ENCODE assay signal across 21 cellular contexts in the genomic region with DNA sequence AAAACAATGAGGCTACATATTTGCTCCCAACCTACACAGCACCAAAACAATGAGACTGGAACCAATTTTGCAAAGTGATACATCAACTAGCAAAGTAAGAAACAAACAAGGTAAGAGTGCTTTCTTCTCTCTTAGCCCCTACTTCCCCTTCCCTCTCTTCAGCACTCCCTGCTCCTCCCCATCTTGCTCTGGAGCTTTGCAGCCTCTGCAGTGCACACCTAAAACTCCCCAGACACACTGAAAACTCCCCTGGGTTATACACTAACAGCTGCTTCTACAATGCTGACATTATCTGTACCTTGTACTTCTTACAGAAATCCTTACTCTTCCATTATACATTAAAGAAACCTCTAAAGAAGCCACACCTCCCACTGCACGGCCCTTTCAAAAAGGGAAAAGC.
DNase-seq lines count a peak whose midpoint lies in the region; ATAC-seq, FAIRE-seq and TF ChIP-seq lines count a peak whose summit lies in the region.
"Had no signal": no experiment of that assay in that cellular context is flagged by ENCODE, and none has a peak within 500 bp of the region (broad histone marks: within the 10 kb centered on the region; RNA-seq: fewer than 3 reads in every experiment).

No MANE protein-coding gene starts in this region.

- H3K4me2 ChIP-seq in GM23248 (ENCODE audit: unreplicated experiment): peak overlapping the region; percentile 95

- H3K27me3 ChIP-seq in ACC112 (ENCODE audit: insufficient read depth, low read length) (no peaks in the 10 kb centered on the region), GM23248 (replicated peaks; ENCODE audit: insufficient read depth) (no peaks in the 10 kb centered on the region), pancreas (no peaks in the 10 kb centered on the region)
- H3K27me3 ChIP-seq: esophagus squamous epithelium, spleen had no signal

- H3K4me3 ChIP-seq in ACC112 (ENCODE audit: low read depth, low read length): peak overlapping the region; percentile 22
- no peak overlapping the region for H3K4me3 ChIP-seq in GM23248
- no peak overlapping the region for H3K4me3 ChIP-seq in pancreas
- H3K4me3 ChIP-seq: esophagus squamous epithelium, spleen had no signal

- FAIRE-seq in pancreas (lab: Jason Lieb, UNC): no peak

- no peaks in the 10 kb centered on the region for H3K27me3 Mint-ChIP-seq in activated naive CD8-positive, alpha-beta T cell
- no peaks in the 10 kb centered on the region for H3K27me3 Mint-ChIP-seq in naive thymus-derived CD8-positive, alpha-beta T cell

- H3K36me3 ChIP-seq in ACC112 (ENCODE audit: insufficient read depth, low read length) (no peaks in the 10 kb centered on the region), GM23248 (ENCODE audit: low read depth) (no peaks in the 10 kb centered on the region), pancreas (no peaks in the 10 kb centered on the region)
- H3K36me3 ChIP-seq: esophagus squamous epithelium, spleen had no signal

- no peak for TF ChIP-seq CTCF in pancreas (IDR thresholded peaks at IDR 0.05)

- no peak overlapping the region for H3K4me3 Mint-ChIP-seq in activated naive CD8-positive, alpha-beta T cell
- no peak overlapping the region for H3K4me3 Mint-ChIP-seq in naive thymus-derived CD8-positive, alpha-beta T cell
- H3K4me3 Mint-ChIP-seq: neural crest cell; T-helper 2 cell treated with Interferon-gamma antibody and Interleukin-4, amounts not matched to agents 5 μg/mL and 100 μg/mL, for 36 hours had no signal

- POLR2A ChIA-PET in naive thymus-derived CD8-positive, alpha-beta T cell (lab: Charles Lee): interaction anchor here (0.6 kb wide), 2 partner anchors 9 to 1277 kb away, joined by 3 to 8 read pairs; no protein-coding TSS in a partner anchor
- POLR2A ChIA-PET in HEK293T (lab: Yijun Ruan, JAX): interaction anchor here (0.9 kb wide), 1 partner anchor 23 kb away, joined by 3 read pairs; no protein-coding TSS in a partner anchor

- peaks cover 52% of the 10 kb centered on the region for H3K4me1 Mint-ChIP-seq in activated naive CD8-positive, alpha-beta T cell (ENCODE audit: low read depth)
- peaks cover 18 to 46% (median 42%) of the 10 kb centered on the region in 4 donors for H3K4me1 Mint-ChIP-seq in naive thymus-derived CD8-positive, alpha-beta T cell

- no peak overlapping the region for H2AFZ ChIP-seq in ACC112 (ENCODE audit: low read length, unreplicated experiment)
- H2AFZ ChIP-seq in GM23248: no peak overlapping the region

- H3K9me3 ChIP-seq in GM23248 (ENCODE audit: low read depth): no peaks in the 10 kb centered on the region
- H3K9me3 ChIP-seq in pancreas: no peaks in the 10 kb centered on the region
- H3K9me3 ChIP-seq: esophagus squamous epithelium, spleen had no signal

- peaks cover 97% of the 10 kb centered on the region for H3K79me2 ChIP-seq in ACC112 (ENCODE audit: control insufficient read depth, insufficient read depth, low read length, unreplicated experiment)
- peaks cover 100% of the 10 kb centered on the region for H3K79me2 ChIP-seq in GM23248 (ENCODE audit: insufficient read depth)

- CTCF ChIA-PET in HEK293T (lab: Yijun Ruan, JAX): interaction anchor here (0.7 kb wide), 1 partner anchor 27 kb away, joined by 3 read pairs; no protein-coding TSS in a partner anchor

- 90 to 100% methylated on average over 1 of the region's 1 CpG for WGBS in GM23248 (ENCODE audit: low coverage in 1 of 2, low lambda C conversion rate in 2 of 2, missing lambda C conversion rate in 2 of 2), 2 experiments
- WGBS in pancreas, 2 donors: 85 to 97% methylated on average over 1 of the region's 1 CpG

- H3K9me2 ChIP-seq in GM23248 (ENCODE audit: insufficient read depth): no peaks in the 10 kb centered on the region

- peak overlapping the region; percentile 12 for H3K27ac Mint-ChIP-seq in activated naive CD8-positive, alpha-beta T cell
- peak overlapping the region in 1 of 10 donors; percentile 65 for H3K27ac Mint-ChIP-seq in naive thymus-derived CD8-positive, alpha-beta T cell
- H3K27ac Mint-ChIP-seq: T-helper 2 cell treated with Interferon-gamma antibody and Interleukin-4, amounts not matched to agents 5 μg/mL and 100 μg/mL, for 36 hours had no signal

- in situ Hi-C loops in GM23248 (cut with MboI): no loop called here

- DNase-seq in GM23248: no peak
- DNase-seq in naive thymus-derived CD8-positive, alpha-beta T cell: no peak
- no peak for DNase-seq in HEK293T (ENCODE audit: extremely low spot score)
- no peak for DNase-seq in pancreas
- no peak for DNase-seq in ureter (ENCODE audit: low spot score)
- DNase-seq: aorta; cerebellar nuclear complex; COR-L47; effector memory CD4-positive, alpha-beta T cell; esophagus squamous epithelium; KG1; midbrain; NCI-H1105; NCI-H526; Right ventricle myocardium superior; spleen had no signal

- intact Hi-C loops in pancreas (cut with DNase I): no loop called here

- H4K20me1 ChIP-seq in GM23248 (ENCODE audit: insufficient read depth): peaks cover 11% of the 10 kb centered on the region; the same call in 1 of the 2 replicates

- peak overlapping the region; percentile 94 for H3K27ac ChIP-seq in ACC112 (ENCODE audit: low read depth, low read length)
- H3K27ac ChIP-seq in GM23248: peak overlapping the region; percentile 16
- no peak overlapping the region for H3K27ac ChIP-seq in pancreas
- H3K27ac ChIP-seq: esophagus squamous epithelium had no signal

- H3K4me1 ChIP-seq in ACC112 (ENCODE audit: control insufficient read depth, insufficient read depth, low read length, unreplicated experiment) (peaks cover 86% of the 10 kb centered on the region), GM23248 (ENCODE audit: insufficient read depth) (peaks cover 93% of the 10 kb centered on the region), pancreas (peaks cover 0 to 13% (median 8%) of the 10 kb centered on the region in 3 donors)

- peaks cover 85% of the 10 kb centered on the region for H3F3A ChIP-seq in GM23248 (ENCODE audit: insufficient read depth)

- no peak overlapping the region for H3K9ac ChIP-seq in GM23248

- ATAC-seq in naive thymus-derived CD8-positive, alpha-beta T cell: peak; percentile 35 to 37
- ATAC-seq in pancreas: no peak
- ATAC-seq: left lobe of liver had no signal

- no peaks in the 10 kb centered on the region for H3K36me3 Mint-ChIP-seq in activated naive CD8-positive, alpha-beta T cell
- H3K36me3 Mint-ChIP-seq in naive thymus-derived CD8-positive, alpha-beta T cell: no peaks in the 10 kb centered on the region

- H3K9me3 Mint-ChIP-seq in activated naive CD8-positive, alpha-beta T cell (ENCODE audit: low read depth): no peaks in the 10 kb centered on the region
- no peaks in the 10 kb centered on the region for H3K9me3 Mint-ChIP-seq in naive thymus-derived CD8-positive, alpha-beta T cell
- H3K9me3 Mint-ChIP-seq: neural crest cell; T-helper 2 cell treated with Interferon-gamma antibody and Interleukin-4, amounts not matched to agents 5 μg/mL and 100 μg/mL, for 36 hours had no signal

TF ChIP-seq in HEK293T, 16 proteins besides CTCF, POLR2A, EP300 and RAD21:
- TF ChIP-seq, protein P1, sequence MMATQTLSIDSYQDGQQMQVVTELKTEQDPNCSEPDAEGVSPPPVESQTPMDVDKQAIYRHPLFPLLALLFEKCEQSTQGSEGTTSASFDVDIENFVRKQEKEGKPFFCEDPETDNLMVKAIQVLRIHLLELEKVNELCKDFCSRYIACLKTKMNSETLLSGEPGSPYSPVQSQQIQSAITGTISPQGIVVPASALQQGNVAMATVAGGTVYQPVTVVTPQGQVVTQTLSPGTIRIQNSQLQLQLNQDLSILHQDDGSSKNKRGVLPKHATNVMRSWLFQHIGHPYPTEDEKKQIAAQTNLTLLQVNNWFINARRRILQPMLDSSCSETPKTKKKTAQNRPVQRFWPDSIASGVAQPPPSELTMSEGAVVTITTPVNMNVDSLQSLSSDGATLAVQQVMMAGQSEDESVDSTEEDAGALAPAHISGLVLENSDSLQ (IDR thresholded peaks at IDR 0.05): no peak
- TF ChIP-seq FOXA1 (IDR thresholded peaks at IDR 0.05) (no peak), TARDBP (IDR thresholded peaks at IDR 0.05) (no peak)

Comparison
In these comparisons a context has a peak if more than half of its experiments do, and no peak if none do; other contexts are left out.
1. H3K27ac ChIP-seq: peak in ACC112 (single experiment) and GM23248 (single experiment); none in pancreas (0 of 4).
2. ATAC-seq: peak in naive thymus-derived CD8-positive, alpha-beta T cell (2 of 2); none in pancreas (0 of 4).